1 cellular context compared by ENCODE assay signal in genomic region chr5:88660947-88661869, GRCh38.
TF ChIP-seq lines count a peak whose summit lies in the region.

No MANE protein-coding gene starts in this region.

TF ChIP-seq in HepG2, 621 proteins besides CTCF, POLR2A, EP300 and RAD21 (continued from another document):
- no peak for TF ChIP-seq CEBPZ (IDR thresholded peaks at IDR 0.05; ENCODE audit: low read length)
- TF ChIP-seq E2F2 (CRISPR knock-in tag; IDR thresholded peaks at IDR 0.05; ENCODE audit: borderline replicate concordance): no peak
- no peak for TF ChIP-seq ZC3H13 (CRISPR knock-in tag; IDR thresholded peaks at IDR 0.05)
- TF ChIP-seq CCAR2 (optimal IDR thresholded peaks at IDR 0.05; ENCODE audit: low read depth, low read length): no peak
- TF ChIP-seq FOXC1 (CRISPR knock-in tag; IDR thresholded peaks at IDR 0.05; ENCODE audit: borderline replicate concordance): no peak
- TF ChIP-seq SSRP1 (CRISPR knock-in tag; IDR thresholded peaks at IDR 0.05): no peak
- no peak for TF ChIP-seq ZNF180 (CRISPR knock-in tag; IDR thresholded peaks at IDR 0.05; ENCODE audit: borderline replicate concordance, low read depth)
